In the genomic region with DNA sequence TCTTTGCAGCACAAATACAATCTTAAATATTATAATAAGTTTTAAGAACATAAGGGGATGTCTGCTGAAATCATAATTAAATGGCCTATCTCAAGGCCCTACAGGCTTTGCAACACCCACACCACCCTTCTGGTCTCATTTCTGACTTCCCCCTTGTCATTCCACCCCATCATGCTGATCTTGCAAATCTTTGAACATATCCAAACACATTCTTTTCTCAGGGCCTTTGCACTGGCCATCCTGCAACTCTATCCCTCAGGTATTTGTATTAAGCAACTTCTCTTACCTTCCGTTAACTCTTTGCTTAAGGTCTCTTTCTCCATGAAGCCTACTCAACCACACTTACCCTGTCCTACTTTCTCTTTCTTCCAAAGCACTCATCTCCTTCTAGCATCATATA, we compare ENCODE assay signal across 16 cellular contexts. TPM values are rescaled to one million over a fixed set of nuclear protein-coding genes. Genes with fewer than 3 reads are reported as not detected.
DNase-seq lines count a peak whose midpoint lies in the region; ATAC-seq, FAIRE-seq and TF ChIP-seq lines count a peak whose summit lies in the region.
"Had no signal": no experiment of that assay in that cellular context is flagged by ENCODE, and none has a peak within 500 bp of the region (broad histone marks: within the 10 kb centered on the region; RNA-seq: fewer than 3 reads in every experiment).

No MANE protein-coding gene starts in this region.

- H3K4me2 ChIP-seq in A549 (no peak overlapping the region), IMR-90 (ENCODE audit: low read depth, low read length) (no peak overlapping the region)
- H3K4me2 ChIP-seq: GM23338 had no signal

- H2AFZ ChIP-seq in IMR-90 (replicated peaks; ENCODE audit: low read length, poor library complexity) = no peak overlapping the region
- H2AFZ ChIP-seq: GM23338 had no signal

- no TSS peak for BruUV-seq in IMR-90 (replicated peaks; lab: Mats Ljungman, UMichigan)

- in situ Hi-C loops in IMR-90 (cut with MboI; ENCODE audit: low sequenced_read_pairs) = no loop called here

- no peak for DNase-seq in A549 (ENCODE audit: low read depth in 1 of 2, low spot score in 1 of 2)
- DNase-seq in IMR-90 = no peak
- peak; percentile 44 for DNase-seq in superior temporal gyrus (ENCODE audit: extremely low spot score)
- no peak for DNase-seq in HuH-7 (ENCODE audit: low spot score)
- no peak for DNase-seq in stimulated activated naive B cell treated with anti-CD40 and anti-IgM and Interleukin-4, amounts not matched to agents 10 μg/mL and 1 μg/mL and 100 μg/mL, for 72 hours
- no peak for DNase-seq in T1000 (lab: John Stamatoyannopoulos, UW)
- DNase-seq: BE2C; CD4-positive, alpha-beta memory T cell; DMS153; H7 had no signal

- H4K8ac ChIP-seq in IMR-90 (ENCODE audit: low read depth in 2 of 2, low read length in 2 of 2) = no peak overlapping the region

- no peak overlapping the region for H3K4me3 ChIP-seq in A549
- H3K4me3 ChIP-seq in IMR-90 (ENCODE audit: insufficient read depth, low read depth, low read length) = no peak overlapping the region
- H3K4me3 ChIP-seq: GM12878, GM23338 had no signal

- H2BK20ac ChIP-seq in IMR-90 (ENCODE audit: low read depth, low read length) = no peak overlapping the region

- no peak overlapping the region for H2AK9ac ChIP-seq in IMR-90 (replicated peaks; ENCODE audit: low read depth, low read length, poor library complexity)

- CTCF ChIA-PET in A549 (lab: Yijun Ruan, JAX) = no interaction called here
- CTCF ChIA-PET in IMR-90 (lab: Yijun Ruan, JAX) = no interaction called here

- no peak for TF ChIP-seq EP300 in A549 (IDR thresholded peaks at IDR 0.05)

- no peaks in the 10 kb centered on the region for H3K36me3 ChIP-seq in IMR-90 (ENCODE audit: control insufficient read depth, insufficient read depth, low read length)
- H3K36me3 ChIP-seq: BE2C had no signal

- no peak overlapping the region for H3K18ac ChIP-seq in IMR-90 (ENCODE audit: low read depth, low read length)

- FAIRE-seq in A549 (lab: Jason Lieb, UNC) = no peak
- FAIRE-seq: GM12878, GM18507 had no signal

- no peak overlapping the region for H3K56ac ChIP-seq in IMR-90 (ENCODE audit: extremely low read depth, insufficient read depth, low read length)

- H3K9ac ChIP-seq in IMR-90 (ENCODE audit: low read depth, low read length) = no peak overlapping the region

- H3K4me1 ChIP-seq in A549 = peaks cover 29% of the 10 kb centered on the region
- H3K4me1 ChIP-seq in IMR-90 (ENCODE audit: control insufficient read depth, insufficient read depth, low read length) = no peaks in the 10 kb centered on the region
- H3K4me1 ChIP-seq: BE2C had no signal

- H3K23ac ChIP-seq in IMR-90 (ENCODE audit: low read depth, low read length) = no peak overlapping the region

- POLR2A ChIA-PET in A549 (lab: Yijun Ruan, JAX) (no interaction called here), IMR-90 (lab: Charles Lee; ENCODE audit: unreplicated experiment) (no interaction called here)

- H3K27ac ChIP-seq in A549 = no peak overlapping the region
- no peak overlapping the region for H3K27ac ChIP-seq in IMR-90 (ENCODE audit: insufficient read depth, low read length)
- H3K27ac ChIP-seq in cingulate gyrus (ENCODE audit: low read depth, low read length) = peak overlapping the region; percentile 63
- H3K27ac ChIP-seq: C4-2B had no signal

- H4K20me1 ChIP-seq in IMR-90 (ENCODE audit: insufficient read depth, low read length) = no peaks in the 10 kb centered on the region

- no peak overlapping the region for H2BK120ac ChIP-seq in IMR-90 (ENCODE audit: low read depth, low read length)

- no peak overlapping the region for H3K4me3 Mint-ChIP-seq in stimulated activated naive B cell treated with anti-CD40 and anti-IgM and Interleukin-4, amounts not matched to agents 10 μg/mL and 1 μg/mL and 100 μg/mL, for 72 hours
- H3K4me3 Mint-ChIP-seq: CD4-positive, alpha-beta memory T cell; GM23338 had no signal

- H3K36me3 Mint-ChIP-seq in stimulated activated naive B cell treated with anti-CD40 and anti-IgM and Interleukin-4, amounts not matched to agents 10 μg/mL and 1 μg/mL and 100 μg/mL, for 72 hours = no peaks in the 10 kb centered on the region
- H3K36me3 Mint-ChIP-seq: CD4-positive, alpha-beta memory T cell had no signal

- peaks cover 3% of the 10 kb centered on the region; the same call in 1 of the 2 replicates for H3K9me1 ChIP-seq in IMR-90 (ENCODE audit: insufficient read depth, low read length)

- no peak overlapping the region for H4K91ac ChIP-seq in IMR-90 (ENCODE audit: insufficient read depth, low read depth, low read length)

- H2AK5ac ChIP-seq in IMR-90 (ENCODE audit: low read depth, low read length) = no peak overlapping the region

- H3K9me3 Mint-ChIP-seq in stimulated activated naive B cell treated with anti-CD40 and anti-IgM and Interleukin-4, amounts not matched to agents 10 μg/mL and 1 μg/mL and 100 μg/mL, for 72 hours = no peaks in the 10 kb centered on the region
- H3K9me3 Mint-ChIP-seq: GM23338 had no signal

- H3K4ac ChIP-seq in IMR-90 (ENCODE audit: low read depth, low read length) = no peak overlapping the region

- peaks cover 42 to 65% of the 10 kb centered on the region in 2 donors for H3K27me3 Mint-ChIP-seq in stimulated activated naive B cell treated with anti-CD40 and anti-IgM and Interleukin-4, amounts not matched to agents 10 μg/mL and 1 μg/mL and 100 μg/mL, for 72 hours

- dilution Hi-C loops in IMR-90 (cut with HindIII; ENCODE audit: low sequenced_read_pairs, unreplicated experiment) = no loop called here

- no peak overlapping the region for H3K27ac Mint-ChIP-seq in stimulated activated naive B cell treated with anti-CD40 and anti-IgM and Interleukin-4, amounts not matched to agents 10 μg/mL and 1 μg/mL and 100 μg/mL, for 72 hours
- H3K27ac Mint-ChIP-seq: CD4-positive, alpha-beta memory T cell; GM23338 had no signal

- H2BK15ac ChIP-seq in IMR-90 (ENCODE audit: low read depth, low read length) = no peak overlapping the region

- H3K79me1 ChIP-seq in IMR-90 (ENCODE audit: low read depth in 1 of 2, low read length in 2 of 2) = peaks cover 0 to 5% of the 10 kb centered on the region in 2 experiments; a peak in 2 of 4 replicates

- TF ChIP-seq RAD21 in A549 (conservative IDR thresholded peaks at IDR 0.05 in 1 of 2, IDR thresholded peaks at IDR 0.05 in 1 of 2) (no peak), IMR-90 (IDR thresholded peaks at IDR 0.05; ENCODE audit: low read length) (no peak)

- no peak for ATAC-seq in A549
- no peak for ATAC-seq in IMR-90 (ENCODE audit: low read depth)
- ATAC-seq in stimulated activated naive B cell treated with anti-CD40 and anti-IgM and Interleukin-4, amounts not matched to agents 10 μg/mL and 1 μg/mL and 100 μg/mL, for 72 hours (replicated peaks) = no peak
- ATAC-seq: GM12878, GM23338 had no signal

- no peak overlapping the region for H3K14ac ChIP-seq in IMR-90 (replicated peaks; ENCODE audit: low read depth, low read length)

- whole genome bisulfite sequencing in A549 (ENCODE audit: missing lambda C conversion rate) = 0% methylated on average over 1 of the region's 1 CpG
- no CpG with 5 or more reads among the region's 1 CpG for WGBS in IMR-90 (ENCODE audit: extremely low coverage in 2 of 2, insufficient read length in 1 of 2), 2 experiments

- H3K4me1 Mint-ChIP-seq in stimulated activated naive B cell treated with anti-CD40 and anti-IgM and Interleukin-4, amounts not matched to agents 10 μg/mL and 1 μg/mL and 100 μg/mL, for 72 hours = peaks cover 0 to 6% of the 10 kb centered on the region in 2 donors

- no peak for TF ChIP-seq CTCF in A549 (IDR thresholded peaks at IDR 0.05)
- no peak for TF ChIP-seq CTCF in IMR-90 (conservative IDR thresholded peaks at IDR 0.05; ENCODE audit: low read depth, low read length)

- TF ChIP-seq POLR2A in A549 (IDR thresholded peaks at IDR 0.05; ENCODE audit: low read length) (no peak), IMR-90 (IDR thresholded peaks at IDR 0.05; ENCODE audit: low read depth, low read length) (no peak)

- no peak overlapping the region for H2BK5ac ChIP-seq in IMR-90 (ENCODE audit: low read depth, low read length, poor library complexity, severe bottlenecking)

- H3K27me3 ChIP-seq in IMR-90 (ENCODE audit: control insufficient read depth, insufficient read depth, low read length) = no peaks in the 10 kb centered on the region
- H3K27me3 ChIP-seq: BE2C had no signal

- no peak overlapping the region for H4K5ac ChIP-seq in IMR-90 (ENCODE audit: low read depth, low read length)

- H3K9me3 ChIP-seq in A549 (no peaks in the 10 kb centered on the region), IMR-90 (ENCODE audit: control insufficient read depth, insufficient read depth, low read length) (no peaks in the 10 kb centered on the region)
- H3K9me3 ChIP-seq: BE2C had no signal

- intact Hi-C loops in IMR-90 (cut with micrococcal nuclease) = no loop called here

TF ChIP-seq in A549, 52 proteins besides CTCF, POLR2A, EP300 and RAD21:
- no peak for TF ChIP-seq GATA3 (IDR thresholded peaks at IDR 0.05; ENCODE audit: borderline replicate concordance)
- peak; percentile 76 for TF ChIP-seq MAFK (IDR thresholded peaks at IDR 0.05; ENCODE audit: partially characterized antibody)

TF ChIP-seq in IMR-90, 13 proteins besides CTCF, POLR2A, EP300 and RAD21 (continues in another document):
- TF ChIP-seq MAFK (IDR thresholded peaks at IDR 0.05; ENCODE audit: low read depth, low read length) = peak; percentile 39

RNA-seq across cellular contexts. Expression of gene HECW2, which starts 5.6 kb away (rescaled TPM):
- 2.6 and 3.9 TPM in 2 replicates for polyA plus RNA-seq in A549 (2011; rRNA removed)
- 0.50 and 1.0 TPM in 2 replicates for polyA plus RNA-seq in A549 (2012; cell fraction: cytosol; rRNA removed)
- 1.3 and 1.6 TPM in 2 replicates for polyA plus RNA-seq in A549 (2012; cell fraction: nucleus; rRNA removed)
- 1.9 to 2.4 TPM (median 2.0 TPM) in 3 replicates for polyA plus RNA-seq in A549 (2017; fragmentation: RNase III; extraction: RNeasy Plus Mini Kit Qiagen cat#74134 plus additional on column Dnase treatment)
- 15.7 and 16.0 TPM in 2 replicates for polyA minus RNA-seq in A549 (2011; rRNA and poly(A)+ RNA removed)
- 4.7 and 6.9 TPM in 2 replicates for total RNA-seq in IMR-90 (2012; rRNA removed)
- polyA plus RNA-seq in IMR-90 (2012; rRNA removed) = 1.5 TPM in 2 replicates
- polyA plus RNA-seq in IMR-90 (2012; cell fraction: cytosol; rRNA removed) = 0.29 and 0.46 TPM in 2 replicates
- 1.7 and 3.4 TPM in 2 replicates for polyA plus RNA-seq in IMR-90 (2012; cell fraction: nucleus; rRNA removed; ENCODE audit: low replicate concordance)
- total RNA-seq: G401 had no signal

RNA-seq across cellular contexts. Expression of gene CCDC150, which starts 51.8 kb away (rescaled TPM):
- polyA plus RNA-seq in A549 (2011; rRNA removed) (13.2 and 17.7 TPM in 2 replicates), A549 (2017; fragmentation: RNase III; extraction: RNeasy Plus Mini Kit Qiagen cat#74134 plus additional on column Dnase treatment) (9.9 to 14.2 TPM (median 13.2 TPM) in 3 replicates), IMR-90 (2012; rRNA removed) (3.3 and 4.3 TPM in 2 replicates)
- 3.0 and 3.1 TPM in 2 replicates for polyA plus RNA-seq in A549 (2012; cell fraction: cytosol; rRNA removed)
- 9.1 and 12.3 TPM in 2 replicates for polyA plus RNA-seq in A549 (2012; cell fraction: nucleus; rRNA removed)
- polyA minus RNA-seq in A549 (2011; rRNA and poly(A)+ RNA removed) = 10.7 and 10.8 TPM in 2 replicates
- total RNA-seq in IMR-90 (2012; rRNA removed) = 3.8 and 6.9 TPM in 2 replicates
- 0.08 and 0.16 TPM in 2 replicates for polyA plus RNA-seq in IMR-90 (2012; cell fraction: cytosol; rRNA removed)
- 1.6 and 13.3 TPM in 2 replicates for polyA plus RNA-seq in IMR-90 (2012; cell fraction: nucleus; rRNA removed; ENCODE audit: low replicate concordance)
- polyA plus RNA-seq: CD4-positive, alpha-beta memory T cell had no signal
